Comparison of ENCODE assay signal across 20 cellular contexts in genomic region chr19:35292421-35292820, GRCh38. TPM values are rescaled to one million over a fixed set of nuclear protein-coding genes. Genes with fewer than 3 reads are reported as not detected.
DNase-seq lines count a peak whose midpoint lies in the region; ATAC-seq and TF ChIP-seq lines count a peak whose summit lies in the region.
"Had no signal": no experiment of that assay in that cellular context is flagged by ENCODE, and none has a peak within 500 bp of the region (broad histone marks: within the 10 kb centered on the region; RNA-seq: fewer than 3 reads in every experiment).

No MANE protein-coding gene starts in this region.

- H3K4me1 ChIP-seq in neural progenitor cell (peaks cover 8% of the 10 kb centered on the region), PC-3 (ENCODE audit: insufficient read depth, low read length) (peaks cover 7% of the 10 kb centered on the region; the same call in 1 of the 2 replicates)
- H3K4me1 ChIP-seq: SJSA1 had no signal

- H4K20me1 ChIP-seq in neural progenitor cell (ENCODE audit: low read depth), result no peaks in the 10 kb centered on the region
- no peaks in the 10 kb centered on the region for H4K20me1 ChIP-seq in PC-3 (ENCODE audit: low read length)

- H3K79me2 ChIP-seq in neural progenitor cell (ENCODE audit: low read depth) (no peaks in the 10 kb centered on the region), PC-3 (ENCODE audit: low read length) (no peaks in the 10 kb centered on the region)

- H3K36me3 Mint-ChIP-seq in neural progenitor cell, result no peaks in the 10 kb centered on the region
- H3K36me3 Mint-ChIP-seq: CD8-positive, alpha-beta memory T cell; IgD-negative memory B cell had no signal

- no TSS peak for BruUV-seq in PC-3 (replicated peaks; lab: Mats Ljungman, UMichigan)

- peak; percentile 58 for DNase-seq in NCI-H146 (lab: John Stamatoyannopoulos, UW)
- DNase-seq in neural progenitor cell (ENCODE audit: low spot score), result no peak
- DNase-seq in left lobe of liver (ENCODE audit: low spot score), result no peak
- DNase-seq in hippocampal formation (lab: John Stamatoyannopoulos, UW), result no peak
- DNase-seq in PC-3, result no peak
- no peak for DNase-seq in inferior parietal cortex (ENCODE audit: extremely low spot score)
- DNase-seq: ACHN; CD8-positive, alpha-beta memory T cell; EL; Kasumi-1; NCI-H1417 treated with DMSO at 0.1 percent for 48 hours; NCI-H1930; NCI-H226; NCI-H510A treated with DMSO at 0.1 percent for 48 hours; NCI-H748 treated with DMSO at 0.1 percent for 48 hours had no signal

- H3K9me3 ChIP-seq in neural progenitor cell (ENCODE audit: low read depth) (no peaks in the 10 kb centered on the region), PC-3 (ENCODE audit: low read length) (no peaks in the 10 kb centered on the region)
- H3K9me3 ChIP-seq: SJSA1 had no signal

- TF ChIP-seq CTCF in neural progenitor cell (IDR thresholded peaks at IDR 0.05), result no peak
- no peak for TF ChIP-seq CTCF in PC-3 (conservative IDR thresholded peaks at IDR 0.05; ENCODE audit: low read depth, low read length)

- H3K9ac ChIP-seq in neural progenitor cell, result no peak overlapping the region
- no peak overlapping the region for H3K9ac ChIP-seq in PC-3 (ENCODE audit: low read length)

- intact Hi-C loops in PC-3 (cut with micrococcal nuclease), result no loop called here

- H3K27me3 Mint-ChIP-seq in neural progenitor cell (ENCODE audit: insufficient read depth, low read depth), result peaks cover 12% of the 10 kb centered on the region

- H3K4me3 ChIP-seq in neural progenitor cell (no peak overlapping the region), PC-3 (ENCODE audit: low read length) (no peak overlapping the region)
- H3K4me3 ChIP-seq: SJSA1 had no signal

- no peak overlapping the region for H3K4me2 ChIP-seq in neural progenitor cell
- no peak overlapping the region for H3K4me2 ChIP-seq in PC-3 (ENCODE audit: low read length)

- POLR2A ChIA-PET in PC-3 (lab: Charles Lee; ENCODE audit: unreplicated experiment), result no interaction called here

- H2AFZ ChIP-seq in neural progenitor cell (replicated peaks) (no peak overlapping the region), PC-3 (ENCODE audit: low read length) (no peak overlapping the region)

- ATAC-seq in left lobe of liver (no peak), PC-3 (no peak)
- ATAC-seq: Right ventricle myocardium inferior had no signal

- CTCF ChIA-PET in PC-3 (lab: Charles Lee), result no interaction called here

- H3K4me3 Mint-ChIP-seq in neural progenitor cell, result peak overlapping the region; percentile 35
- H3K4me3 Mint-ChIP-seq: CD8-positive, alpha-beta memory T cell had no signal

- H3K36me3 ChIP-seq in neural progenitor cell (no peaks in the 10 kb centered on the region), PC-3 (ENCODE audit: low read depth, low read length) (no peaks in the 10 kb centered on the region)
- H3K36me3 ChIP-seq: SJSA1 had no signal

- H3K9me2 ChIP-seq in PC-3 (replicated peaks; ENCODE audit: low read length), result no peaks in the 10 kb centered on the region

- H3K9me3 Mint-ChIP-seq in neural progenitor cell, result no peaks in the 10 kb centered on the region
- H3K9me3 Mint-ChIP-seq: CD8-positive, alpha-beta memory T cell; IgD-negative memory B cell had no signal

- H3K27me3 ChIP-seq in neural progenitor cell (no peaks in the 10 kb centered on the region), PC-3 (ENCODE audit: low read length) (peaks cover 3% of the 10 kb centered on the region; the same call in 1 of the 2 replicates)

- no peak overlapping the region for H3K27ac Mint-ChIP-seq in neural progenitor cell

- peaks cover 3% of the 10 kb centered on the region for H3K4me1 Mint-ChIP-seq in neural progenitor cell

- H3K27ac ChIP-seq in angular gyrus (ENCODE audit: low read depth, low read length) (peak overlapping the region; percentile 99), neural progenitor cell (no peak overlapping the region), PC-3 (ENCODE audit: low read length) (no peak overlapping the region)
- H3K27ac ChIP-seq: SJSA1 had no signal

- H3F3A ChIP-seq in neural progenitor cell (ENCODE audit: low read depth), result peaks cover 8% of the 10 kb centered on the region
- no peaks in the 10 kb centered on the region for H3F3A ChIP-seq in PC-3 (ENCODE audit: low read length, unreplicated experiment)

RNA-seq across cellular contexts. Expression of gene MAG, which starts 0.5 kb away (rescaled TPM):
- not detected in 2 replicates for total RNA-seq in neural progenitor cell (ENCODE audit: low replicate concordance)
- total RNA-seq in left lobe of liver, result 0.81 TPM
- not detected in 2 replicates for total RNA-seq in PC-3 (2014; rRNA removed)
- total RNA-seq: CD8-positive, alpha-beta memory T cell; MCF 10A; Right ventricle myocardium inferior had no signal

RNA-seq across cellular contexts. Expression of gene HAMP, which starts 10.1 kb away (rescaled TPM):
- total RNA-seq in neural progenitor cell (ENCODE audit: low replicate concordance) (0.30 TPM in 1 of 2 replicates, not detected in the other), left lobe of liver (37.2 TPM), PC-3 (2014; rRNA removed) (not detected in 2 replicates)
- total RNA-seq: MCF 10A, Right ventricle myocardium inferior, SJSA1 had no signal

RNA-seq across cellular contexts. Expression of gene USF2, which starts 23.7 kb away (rescaled TPM):
- 46.8 and 88.7 TPM in 2 replicates for total RNA-seq in neural progenitor cell (ENCODE audit: low replicate concordance)
- 91.7 TPM for total RNA-seq in left lobe of liver
- 102 and 103 TPM in 2 replicates for total RNA-seq in PC-3 (2014; rRNA removed)

RNA-seq across cellular contexts. Expression of gene CD22, which starts 36.6 kb away (rescaled TPM):
- total RNA-seq in neural progenitor cell (ENCODE audit: low replicate concordance) (0.62 TPM in 1 of 2 replicates, not detected in the other), left lobe of liver (1.2 TPM), PC-3 (2014; rRNA removed) (0.07 TPM in 1 of 2 replicates, not detected in the other)

RNA-seq across cellular contexts. Expression of gene LSR, which starts 43.6 kb away (rescaled TPM):
- total RNA-seq in neural progenitor cell (ENCODE audit: low replicate concordance), result 27.1 and 78.4 TPM in 2 replicates
- total RNA-seq in left lobe of liver, result 103 TPM
- 80.3 and 91.0 TPM in 2 replicates for total RNA-seq in PC-3 (2014; rRNA removed)

Comparison
In these comparisons a context has a peak if more than half of its experiments do, and no peak if none do; other contexts are left out.
1. RNA of gene HAMP, which starts 10.1 kb away (total RNA-seq): 37.2 TPM in left lobe of liver (single experiment); 0.30 TPM in neural progenitor cell and not detected in PC-3; every median in the first group is over 10 times any median in the second.